ENCODE assay signal across 11 cellular contexts in the genomic region with DNA sequence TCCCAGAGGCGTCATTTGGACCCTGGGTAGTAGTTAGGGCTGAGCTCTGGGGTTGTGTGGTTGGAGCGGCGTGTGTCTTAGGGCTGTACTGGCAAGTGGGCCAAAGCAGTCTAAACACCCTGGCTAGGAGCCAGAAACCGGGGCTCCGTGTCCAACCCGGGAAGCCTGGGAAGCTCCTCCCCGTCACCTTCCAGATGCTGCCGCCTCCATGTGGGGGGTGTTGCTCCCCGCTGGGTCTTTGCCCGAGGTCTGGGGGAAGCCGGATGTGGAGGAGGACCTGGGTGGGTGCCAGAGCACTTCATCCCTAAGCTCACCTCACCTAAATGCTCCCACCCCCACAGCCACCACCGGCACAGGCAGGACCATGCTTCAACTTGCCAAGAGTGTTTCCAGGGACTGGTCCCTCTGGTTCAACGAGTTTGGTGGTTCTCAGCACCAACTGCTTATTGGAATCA. TPM values are rescaled to one million over a fixed set of nuclear protein-coding genes. Genes with fewer than 3 reads are reported as not detected.
DNase-seq lines count a peak whose midpoint lies in the region; ATAC-seq, FAIRE-seq and TF ChIP-seq lines count a peak whose summit lies in the region.
"Had no signal": no experiment of that assay in that cellular context is flagged by ENCODE, and none has a peak within 500 bp of the region (broad histone marks: within the 10 kb centered on the region; RNA-seq: fewer than 3 reads in every experiment).

No MANE protein-coding gene starts in this region.

- no peak overlapping the region for H3K4me3 Mint-ChIP-seq in natural killer cell
- no peak overlapping the region for H3K4me3 Mint-ChIP-seq in natural killer cell treated with Interleukin-12 subunit alpha and Interleukin-12 subunit beta and Interleukin-15 and Interleukin-18, amount 100 ng/mL, for 72 hours
- H3K4me3 Mint-ChIP-seq: activated CD4-positive, alpha-beta T cell treated with anti-CD3 and anti-CD28 coated beads, Interleukin-2, amount 10 ng/mL, durations not matched to agents 24 days and 14 days had no signal

- 10 to 15% methylated on average over 10 to 13 of the region's 13 CpGs for WGBS in body of pancreas, 2 donors
- WGBS in HepG2 (ENCODE audit: low lambda C conversion rate): 88% methylated on average over 13 of the region's 13 CpGs

- H3K4me1 ChIP-seq in body of pancreas (peaks cover 13% of the 10 kb centered on the region), HepG2 (ENCODE audit: insufficient read depth, low read length) (0 out of 2 replicates have a peak, but pooled peaks cover 12% of the 10 kb centered on the region)

- H3K36me3 ChIP-seq in body of pancreas (replicated peaks in 1 of 2; ENCODE audit: insufficient read depth in 1 of 2, low read depth in 2 of 2) (no peaks in the 10 kb centered on the region), HepG2 (replicated peaks in 1 of 2; ENCODE audit: control insufficient read depth in 1 of 2, insufficient read depth in 2 of 2, low read length in 2 of 2) (peaks cover 7 to 26% of the 10 kb centered on the region in 2 experiments)
- H3K36me3 ChIP-seq: gastroesophageal sphincter had no signal

- no peak for TF ChIP-seq EP300 in HepG2 (IDR thresholded peaks at IDR 0.05; ENCODE audit: low read depth in 2 of 2, low read length in 2 of 2)
- no peak for TF ChIP-seq EP300 in HepG2 (CRISPR knock-in tag; IDR thresholded peaks at IDR 0.05; ENCODE audit: borderline replicate concordance)

- BruUV-seq in HepG2 (replicated peaks; lab: Mats Ljungman, UMichigan): no TSS peak

- no peaks in the 10 kb centered on the region for H3K27me3 ChIP-seq in body of pancreas
- no peaks in the 10 kb centered on the region for H3K27me3 ChIP-seq in HepG2 (ENCODE audit: control insufficient read depth in 1 of 2, insufficient read depth in 2 of 2, low read length in 2 of 2)
- H3K27me3 ChIP-seq: gastroesophageal sphincter had no signal

- H3K27ac ChIP-seq in body of pancreas (peak overlapping the region; percentile 8 to 33 (median 22)), HepG2 (ENCODE audit: extremely low read length, insufficient read depth, low read length) (no peak overlapping the region)
- H3K27ac ChIP-seq: gastroesophageal sphincter had no signal

- H4K20me1 ChIP-seq in HepG2 (ENCODE audit: insufficient read depth, low read length): no peaks in the 10 kb centered on the region; the same call in 1 of the 2 replicates

- H3K4me3 ChIP-seq in body of pancreas (no peak overlapping the region), HepG2 (replicated peaks in 1 of 3; ENCODE audit: insufficient read depth in 1 of 3, low read depth in 2 of 3, low read length in 3 of 3) (no peak overlapping the region)
- H3K4me3 ChIP-seq: gastroesophageal sphincter had no signal

- no peak for TF ChIP-seq CTCF in natural killer cell (IDR thresholded peaks at IDR 0.05)
- TF ChIP-seq CTCF in body of pancreas (IDR thresholded peaks at IDR 0.05): no peak
- no peak for TF ChIP-seq CTCF in HepG2 (CRISPR knock-in tag; IDR thresholded peaks at IDR 0.05)

- ATAC-seq in natural killer cell (no peak), body of pancreas (peak; percentile 59), HepG2 (no peak), GM21723 (IDR thresholded peaks at IDR 0.05; ENCODE audit: unreplicated experiment) (no peak)
- no peak for ATAC-seq in natural killer cell treated with Interleukin-12 subunit alpha and Interleukin-12 subunit beta and Interleukin-15 and Interleukin-18, amount 100 ng/mL, for 72 hours
- ATAC-seq: gastroesophageal sphincter had no signal

- intact Hi-C loops in natural killer cell (cut with micrococcal nuclease) (no loop called here), body of pancreas (cut with DNase I) (no loop called here), HepG2 (cut with micrococcal nuclease; ENCODE audit: unreplicated experiment) (no loop called here)

- no peak for FAIRE-seq in HepG2 (lab: Jason Lieb, UNC)
- no peak for FAIRE-seq in GM12892 (lab: Jason Lieb, UNC)

- DNase-seq in natural killer cell (no peak), body of pancreas (peak; percentile 62 to 82 (median 74)), HepG2 (ENCODE audit: low spot score) (no peak), NCI-H1436 treated with DMSO at 0.1 percent for 48 hours (lab: John Stamatoyannopoulos, UW) (no peak), GM12892 (ENCODE audit: insufficient read length) (no peak)
- no peak for DNase-seq in natural killer cell treated with Interleukin-12 subunit alpha and Interleukin-12 subunit beta and Interleukin-15 and Interleukin-18, amount 100 ng/mL, for 72 hours (ENCODE audit: low spot score)
- DNase-seq in stimulated activated CD4-positive, alpha-beta T cell treated with anti-CD3 and anti-CD28 coated beads, Interleukin-12 subunit alpha, Interleukin-12 subunit beta, amount 100 ng/mL, for 4 hours: no peak
- DNase-seq: activated CD4-positive, alpha-beta T cell treated with anti-CD3 and anti-CD28 coated beads, Interleukin-2, amount 10 ng/mL, durations not matched to agents 24 days and 14 days; amniotic stem cell had no signal

- H3K27me3 Mint-ChIP-seq in natural killer cell (ENCODE audit: low read depth in 2 of 2): no peaks in the 10 kb centered on the region
- H3K27me3 Mint-ChIP-seq in natural killer cell treated with Interleukin-12 subunit alpha and Interleukin-12 subunit beta and Interleukin-15 and Interleukin-18, amount 100 ng/mL, for 72 hours: no peaks in the 10 kb centered on the region
- H3K27me3 Mint-ChIP-seq: activated CD4-positive, alpha-beta T cell treated with anti-CD3 and anti-CD28 coated beads, Interleukin-2, amount 10 ng/mL, durations not matched to agents 24 days and 14 days had no signal

- H3K36me3 Mint-ChIP-seq in natural killer cell: peaks cover 5% of the 10 kb centered on the region
- H3K36me3 Mint-ChIP-seq in natural killer cell treated with Interleukin-12 subunit alpha and Interleukin-12 subunit beta and Interleukin-15 and Interleukin-18, amount 100 ng/mL, for 72 hours: no peaks in the 10 kb centered on the region

- H3K27ac Mint-ChIP-seq in natural killer cell: peak overlapping the region; percentile 41 to 64
- H3K27ac Mint-ChIP-seq in natural killer cell treated with Interleukin-12 subunit alpha and Interleukin-12 subunit beta and Interleukin-15 and Interleukin-18, amount 100 ng/mL, for 72 hours: no peak overlapping the region
- H3K27ac Mint-ChIP-seq: activated CD4-positive, alpha-beta T cell treated with anti-CD3 and anti-CD28 coated beads, Interleukin-2, amount 10 ng/mL, durations not matched to agents 24 days and 14 days had no signal

- CTCF ChIA-PET in HepG2 (lab: Yijun Ruan, JAX; ENCODE audit: low intra/inter-chr PET ratio, low total read pairs): no interaction called here

- H3K4me1 Mint-ChIP-seq in natural killer cell: peaks cover 45 to 49% of the 10 kb centered on the region in 2 donors
- peaks cover 16 to 45% of the 10 kb centered on the region in 2 donors for H3K4me1 Mint-ChIP-seq in natural killer cell treated with Interleukin-12 subunit alpha and Interleukin-12 subunit beta and Interleukin-15 and Interleukin-18, amount 100 ng/mL, for 72 hours (ENCODE audit: low read depth in 2 of 2)

- H3K9me3 Mint-ChIP-seq in natural killer cell: no peaks in the 10 kb centered on the region
- no peaks in the 10 kb centered on the region for H3K9me3 Mint-ChIP-seq in natural killer cell treated with Interleukin-12 subunit alpha and Interleukin-12 subunit beta and Interleukin-15 and Interleukin-18, amount 100 ng/mL, for 72 hours
- H3K9me3 Mint-ChIP-seq: activated CD4-positive, alpha-beta T cell treated with anti-CD3 and anti-CD28 coated beads, Interleukin-2, amount 10 ng/mL, durations not matched to agents 24 days and 14 days had no signal

- no peak overlapping the region for H3K4me2 ChIP-seq in HepG2 (ENCODE audit: low read depth, low read length)

- POLR2A ChIA-PET in HepG2 (lab: Yijun Ruan, JAX): no interaction called here

- no peaks in the 10 kb centered on the region for H3K9me3 ChIP-seq in body of pancreas
- H3K9me3 ChIP-seq in HepG2 (ENCODE audit: low read length): no peaks in the 10 kb centered on the region
- H3K9me3 ChIP-seq: gastroesophageal sphincter had no signal

- TF ChIP-seq POLR2A in body of pancreas (IDR thresholded peaks at IDR 0.05) (no peak), HepG2 (IDR thresholded peaks at IDR 0.05; ENCODE audit: insufficient read depth in 1 of 2, low read depth in 2 of 2, low read length in 2 of 2) (no peak), GM12892 (IDR thresholded peaks at IDR 0.05; ENCODE audit: low read depth, low read length) (no peak)

- H3K79me2 ChIP-seq in HepG2 (ENCODE audit: insufficient read depth, low read length): peaks cover 16% of the 10 kb centered on the region

- in situ Hi-C loops in HepG2 (cut with HindIII; ENCODE audit: extremely low pct_ligation_motif_present, low pct_unique_long_range_greater_than_20kb): no loop called here

- no peak for TF ChIP-seq RAD21 in HepG2 (CRISPR knock-in tag; IDR thresholded peaks at IDR 0.05)

- no peak overlapping the region for H2AFZ ChIP-seq in HepG2 (ENCODE audit: low read length)

- no peak overlapping the region for H3K9ac ChIP-seq in HepG2 (ENCODE audit: insufficient read depth, low read depth, low read length)

RNA-seq across cellular contexts. Expression of a gene that starts 25.4 kb away (rescaled TPM):
- total RNA-seq in natural killer cell (10 to 100 TPM; 40.0 to 47.9 (median 45.3) TPM), body of pancreas (1 to 10 TPM; 6.7 to 7.3 TPM), HepG2 (2016; rRNA removed; fragmentation: Illumina TruSeq; extraction: Trizol) (6.8 TPM in 2 replicates)
- total RNA-seq in natural killer cell treated with Interleukin-12 subunit alpha and Interleukin-12 subunit beta and Interleukin-15 and Interleukin-18, amount 100 ng/mL, for 72 hours: 10 to 100 TPM; 29.3 to 70.3 TPM
- total RNA-seq in HepG2 (2016; cell fraction: cytosol; rRNA removed; fragmentation: Illumina TruSeq; extraction: Trizol; ENCODE audit: low read depth): 0.71 and 1.2 TPM in 2 replicates
- total RNA-seq in HepG2 (2016; cell fraction: insoluble cytoplasmic fraction; rRNA removed; fragmentation: Illumina TruSeq; extraction: Trizol): 6.1 and 7.2 TPM in 2 replicates
- total RNA-seq in HepG2 (2016; cell fraction: membrane; rRNA removed; fragmentation: Illumina TruSeq; extraction: Trizol): 2.4 and 2.7 TPM in 2 replicates
- total RNA-seq in HepG2 (2016; cell fraction: nucleus; rRNA removed; fragmentation: Illumina TruSeq; extraction: Trizol): 12.1 and 16.6 TPM in 2 replicates
- 4.3 and 4.7 TPM in 2 replicates for polyA plus RNA-seq in HepG2 (2011; rRNA removed)
- 1.7 and 2.0 TPM in 2 replicates for polyA plus RNA-seq in HepG2 (2011; cell fraction: cytosol; rRNA removed)
- polyA plus RNA-seq in HepG2 (2011; cell fraction: nucleus; rRNA removed): 19.7 and 21.9 TPM in 2 replicates
- 6.0 and 7.3 TPM in 2 replicates for polyA plus RNA-seq in HepG2 (2012)
- polyA plus RNA-seq in HepG2 (2016; cell fraction: cytosol; fragmentation: Illumina TruSeq; extraction: Trizol; ENCODE audit: low read depth): 0.26 and 0.32 TPM in 2 replicates
- polyA plus RNA-seq in HepG2 (2016; cell fraction: insoluble cytoplasmic fraction; fragmentation: Illumina TruSeq; extraction: Trizol; ENCODE audit: low read depth): 4.5 and 5.7 TPM in 2 replicates
- polyA plus RNA-seq in HepG2 (2016; cell fraction: membrane; fragmentation: Illumina TruSeq; extraction: Trizol; ENCODE audit: low read depth): 0.63 and 0.87 TPM in 2 replicates
- polyA plus RNA-seq in HepG2 (2016; cell fraction: nucleus; fragmentation: Illumina TruSeq; extraction: Trizol; ENCODE audit: insufficient read depth, low read depth): 24.0 and 27.9 TPM in 2 replicates
- 7.6 and 10.7 TPM in 2 replicates for polyA minus RNA-seq in HepG2 (2011; rRNA and poly(A)+ RNA removed; ENCODE audit: low replicate concordance)
- 3.4 and 4.2 TPM in 2 replicates for polyA minus RNA-seq in HepG2 (2011; cell fraction: cytosol; rRNA and poly(A)+ RNA removed)
- 14.0 and 14.5 TPM in 2 replicates for polyA minus RNA-seq in HepG2 (2011; cell fraction: nucleus; rRNA and poly(A)+ RNA removed)
- 12.0 TPM for polyA plus RNA-seq in GM12892 (2012; ENCODE audit: missing spikeins)

Comparison
In these comparisons a context has a peak if more than half of its experiments do, and no peak if none do; other contexts are left out.
1. H3K27ac Mint-ChIP-seq: peak in natural killer cell (2 of 2); none in natural killer cell treated with Interleukin-12 subunit alpha and Interleukin-12 subunit beta and Interleukin-15 and Interleukin-18, amount 100 ng/mL, for 72 hours (0 of 2).
2. DNase-seq: peak in body of pancreas (4 of 4); none in natural killer cell (single experiment), natural killer cell treated with Interleukin-12 subunit alpha and Interleukin-12 subunit beta and Interleukin-15 and Interleukin-18, amount 100 ng/mL, for 72 hours (single experiment), HepG2 (single experiment), NCI-H1436 treated with DMSO at 0.1 percent for 48 hours (single experiment), GM12892 (single experiment) and stimulated activated CD4-positive, alpha-beta T cell treated with anti-CD3 and anti-CD28 coated beads, Interleukin-12 subunit alpha, Interleukin-12 subunit beta, amount 100 ng/mL, for 4 hours (single experiment).